Comparison of ENCODE assay signal across 8 cellular contexts in genomic region chr7:155457544-155458316, GRCh38. TPM values are rescaled to one million over a fixed set of nuclear protein-coding genes. Genes with fewer than 3 reads are reported as not detected.
DNase-seq lines count a peak whose midpoint lies in the region; ATAC-seq and TF ChIP-seq lines count a peak whose summit lies in the region.

EN2 (plus strand) TSS chr7:155458129; CDS start chr7:155458378, 249 bp downstream.

- TF ChIP-seq POLR2A in testis (IDR thresholded peaks at IDR 0.05): no peak

- peaks cover 71% of the 10 kb centered on the region for H3K27me3 Mint-ChIP-seq in activated CD4-positive, alpha-beta T cell treated with anti-CD3 and anti-CD28 coated beads, Interleukin-2, amount 10 ng/mL, durations not matched to agents 24 days and 14 days
- H3K27me3 Mint-ChIP-seq in activated naive CD8-positive, alpha-beta T cell treated with anti-CD3 and anti-CD28 coated beads for 36 hours: peaks cover 86% of the 10 kb centered on the region

- 3 to 4% methylated on average over 14 to 86 of the region's 126 CpGs for WGBS in testis, 2 donors

- TF ChIP-seq CTCF in testis (IDR thresholded peaks at IDR 0.05) (no peak), RWPE1 (conservative IDR thresholded peaks at IDR 0.05; ENCODE audit: low read depth) (no peak)

- H3K4me1 ChIP-seq in testis: peaks cover 22% of the 10 kb centered on the region

- intact Hi-C loops in activated CD4-positive, alpha-beta T cell treated with anti-CD3 and anti-CD28 coated beads, Interleukin-2, amount 10 ng/mL, durations not matched to agents 24 days and 14 days (cut with micrococcal nuclease): loop anchor here (1.0 to 2.0 kb wide), 3 partner anchors 9 to 351 kb away; no protein-coding TSS in a partner anchor
- intact Hi-C loops in left colon (cut with DNase I, micrococcal nuclease): no loop called here
- intact Hi-C loops in testis (cut with DNase I; ENCODE audit: low total_unique reads): no loop called here

- peak within 1 kb of the TSS; percentile 22 to 54 for H3K4me3 ChIP-seq in testis

- H3K27ac ChIP-seq in testis (no peak within 1 kb of the TSS), RWPE1 (no peak within 1 kb of the TSS)

- peaks cover 9% of the 10 kb centered on the region for H3K4me1 Mint-ChIP-seq in activated CD4-positive, alpha-beta T cell treated with anti-CD3 and anti-CD28 coated beads, Interleukin-2, amount 10 ng/mL, durations not matched to agents 24 days and 14 days
- peaks cover 17% of the 10 kb centered on the region for H3K4me1 Mint-ChIP-seq in activated naive CD8-positive, alpha-beta T cell treated with anti-CD3 and anti-CD28 coated beads for 36 hours

- no peaks in the 10 kb centered on the region for H3K9me3 ChIP-seq in testis

- peaks cover 2% of the 10 kb centered on the region for H3K36me3 Mint-ChIP-seq in activated CD4-positive, alpha-beta T cell treated with anti-CD3 and anti-CD28 coated beads, Interleukin-2, amount 10 ng/mL, durations not matched to agents 24 days and 14 days (ENCODE audit: low read depth)
- H3K36me3 Mint-ChIP-seq in activated naive CD8-positive, alpha-beta T cell treated with anti-CD3 and anti-CD28 coated beads for 36 hours: peaks cover 2% of the 10 kb centered on the region

- H3K27me3 ChIP-seq in testis: peaks cover 4% of the 10 kb centered on the region

- H3K27ac Mint-ChIP-seq in activated CD4-positive, alpha-beta T cell treated with anti-CD3 and anti-CD28 coated beads, Interleukin-2, amount 10 ng/mL, durations not matched to agents 24 days and 14 days: peak within 1 kb of the TSS; percentile 79
- H3K27ac Mint-ChIP-seq in activated naive CD8-positive, alpha-beta T cell treated with anti-CD3 and anti-CD28 coated beads for 36 hours: no peak within 1 kb of the TSS

- POLR2A ChIA-PET in RWPE1 (lab: Yijun Ruan, JAX; ENCODE audit: low non-redundant PET): no interaction called here

- CTCF ChIA-PET in RWPE1 (lab: Yijun Ruan, JAX): no interaction called here

- no peak for DNase-seq in activated CD4-positive, alpha-beta T cell treated with anti-CD3 and anti-CD28 coated beads, Interleukin-2, amount 10 ng/mL, durations not matched to agents 24 days and 14 days
- no peak for DNase-seq in activated CD4-positive, alpha-beta T cell treated with anti-CD3 and anti-CD28 coated beads for 4 hours
- no peak for DNase-seq in activated naive CD8-positive, alpha-beta T cell treated with anti-CD3 and anti-CD28 coated beads for 36 hours
- no peak for DNase-seq in left colon
- no peak for DNase-seq in testis
- no peak for DNase-seq in RWPE1 (ENCODE audit: low spot score)
- no peak for DNase-seq in stimulated activated naive CD4-positive, alpha-beta T cell (lab: John Stamatoyannopoulos, UW)

- H3K36me3 ChIP-seq in testis (ENCODE audit: low read depth, missing control alignments): no peaks in the 10 kb centered on the region

- H3K9me3 Mint-ChIP-seq in activated CD4-positive, alpha-beta T cell treated with anti-CD3 and anti-CD28 coated beads, Interleukin-2, amount 10 ng/mL, durations not matched to agents 24 days and 14 days: no peaks in the 10 kb centered on the region
- H3K9me3 Mint-ChIP-seq in activated naive CD8-positive, alpha-beta T cell treated with anti-CD3 and anti-CD28 coated beads for 36 hours: no peaks in the 10 kb centered on the region

- peak within 1 kb of the TSS; percentile 64 for H3K4me3 Mint-ChIP-seq in activated CD4-positive, alpha-beta T cell treated with anti-CD3 and anti-CD28 coated beads, Interleukin-2, amount 10 ng/mL, durations not matched to agents 24 days and 14 days
- peak within 1 kb of the TSS; percentile 61 for H3K4me3 Mint-ChIP-seq in activated naive CD8-positive, alpha-beta T cell treated with anti-CD3 and anti-CD28 coated beads for 36 hours

- peak; percentile 50 for ATAC-seq in left colon
- ATAC-seq in GM18517 (IDR thresholded peaks at IDR 0.05; ENCODE audit: unreplicated experiment): no peak

RNA-seq across cellular contexts. Expression of gene EN2, which starts in this region (rescaled TPM):
- not detected in 2 replicates for total RNA-seq in activated CD4-positive, alpha-beta T cell treated with anti-CD3 and anti-CD28 coated beads, Interleukin-2, amount 10 ng/mL, durations not matched to agents 24 days and 14 days
- not detected for total RNA-seq in activated naive CD8-positive, alpha-beta T cell treated with anti-CD3 and anti-CD28 coated beads for 36 hours
- not detected for total RNA-seq in left colon
- 1 to 10 TPM in 1 of 2 donors, under 1 TPM in 1; 0.81 to 1.6 TPM for total RNA-seq in testis
- 1.6 TPM for polyA plus RNA-seq in testis (ENCODE audit: insufficient read depth, low read depth, low replicate concordance)

Comparison
In these comparisons a context has a peak if more than half of its experiments do, and no peak if none do; other contexts are left out.
1. Peak in ATAC-seq in left colon; RNA of the gene not detected or under 1 TPM.